ENCODE assay signal across 1 cellular context in the genomic region with DNA sequence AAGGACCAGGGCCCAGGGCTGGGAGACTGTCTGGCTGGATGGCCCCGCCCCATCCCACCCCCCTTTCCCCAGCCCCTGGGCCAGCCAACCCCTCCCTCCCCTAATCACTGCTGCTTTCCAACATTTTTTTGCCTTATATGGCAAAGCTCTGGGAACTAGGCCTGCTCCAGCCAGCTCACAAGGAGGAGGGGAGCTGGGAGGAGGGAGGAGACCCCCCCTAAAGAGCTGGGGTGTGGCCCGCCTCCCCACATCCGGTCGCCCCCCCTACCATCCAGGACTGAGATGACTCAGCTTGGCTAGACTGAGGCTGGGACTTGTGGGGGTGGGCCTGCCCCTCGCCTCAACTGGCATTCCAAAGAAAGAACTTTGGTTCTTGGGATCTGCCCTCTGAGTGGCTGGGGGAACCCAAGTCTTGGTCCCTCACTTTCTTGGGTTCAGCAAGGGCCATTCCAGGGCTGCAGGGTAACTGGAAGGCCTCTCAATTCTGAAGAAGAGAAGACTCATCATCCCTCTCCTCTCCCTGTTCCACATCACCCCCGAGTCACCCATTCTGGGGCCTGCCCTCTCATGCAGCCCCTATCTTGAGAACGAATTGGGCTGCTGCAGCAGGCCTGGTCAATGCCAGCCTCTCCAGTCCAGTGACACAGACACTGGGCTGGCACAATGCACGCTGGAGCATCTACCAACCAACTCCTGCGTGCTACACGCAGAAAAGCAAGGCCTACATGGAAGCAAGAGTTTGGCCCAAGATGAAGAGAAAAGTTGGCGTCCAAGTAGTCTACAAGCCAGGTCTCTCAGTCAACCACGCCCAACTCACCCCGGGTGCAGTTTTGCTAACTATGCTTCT.
TF ChIP-seq lines count a peak whose summit lies in the region.

No MANE protein-coding gene starts in this region.

TF ChIP-seq in HepG2, 621 proteins besides CTCF, POLR2A, EP300 and RAD21 (continues in another document):
- TF ChIP-seq RBM22 (optimal IDR thresholded peaks at IDR 0.05; ENCODE audit: low read length) = no peak
- TF ChIP-seq MTA3 (CRISPR knock-in tag; IDR thresholded peaks at IDR 0.05) = no peak
- TF ChIP-seq POGZ (CRISPR knock-in tag; IDR thresholded peaks at IDR 0.05) = no peak
- TF ChIP-seq ZNF124 (CRISPR knock-in tag; IDR thresholded peaks at IDR 0.05) = no peak
- TF ChIP-seq ZNF496 (CRISPR knock-in tag; IDR thresholded peaks at IDR 0.05; ENCODE audit: insufficient replicate concordance) = no peak
- TF ChIP-seq, protein P1, sequence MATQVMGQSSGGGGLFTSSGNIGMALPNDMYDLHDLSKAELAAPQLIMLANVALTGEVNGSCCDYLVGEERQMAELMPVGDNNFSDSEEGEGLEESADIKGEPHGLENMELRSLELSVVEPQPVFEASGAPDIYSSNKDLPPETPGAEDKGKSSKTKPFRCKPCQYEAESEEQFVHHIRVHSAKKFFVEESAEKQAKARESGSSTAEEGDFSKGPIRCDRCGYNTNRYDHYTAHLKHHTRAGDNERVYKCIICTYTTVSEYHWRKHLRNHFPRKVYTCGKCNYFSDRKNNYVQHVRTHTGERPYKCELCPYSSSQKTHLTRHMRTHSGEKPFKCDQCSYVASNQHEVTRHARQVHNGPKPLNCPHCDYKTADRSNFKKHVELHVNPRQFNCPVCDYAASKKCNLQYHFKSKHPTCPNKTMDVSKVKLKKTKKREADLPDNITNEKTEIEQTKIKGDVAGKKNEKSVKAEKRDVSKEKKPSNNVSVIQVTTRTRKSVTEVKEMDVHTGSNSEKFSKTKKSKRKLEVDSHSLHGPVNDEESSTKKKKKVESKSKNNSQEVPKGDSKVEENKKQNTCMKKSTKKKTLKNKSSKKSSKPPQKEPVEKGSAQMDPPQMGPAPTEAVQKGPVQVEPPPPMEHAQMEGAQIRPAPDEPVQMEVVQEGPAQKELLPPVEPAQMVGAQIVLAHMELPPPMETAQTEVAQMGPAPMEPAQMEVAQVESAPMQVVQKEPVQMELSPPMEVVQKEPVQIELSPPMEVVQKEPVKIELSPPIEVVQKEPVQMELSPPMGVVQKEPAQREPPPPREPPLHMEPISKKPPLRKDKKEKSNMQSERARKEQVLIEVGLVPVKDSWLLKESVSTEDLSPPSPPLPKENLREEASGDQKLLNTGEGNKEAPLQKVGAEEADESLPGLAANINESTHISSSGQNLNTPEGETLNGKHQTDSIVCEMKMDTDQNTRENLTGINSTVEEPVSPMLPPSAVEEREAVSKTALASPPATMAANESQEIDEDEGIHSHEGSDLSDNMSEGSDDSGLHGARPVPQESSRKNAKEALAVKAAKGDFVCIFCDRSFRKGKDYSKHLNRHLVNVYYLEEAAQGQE (IDR thresholded peaks at IDR 0.05; ENCODE audit: borderline replicate concordance in 1 of 2, low read depth in 1 of 2, low read length in 2 of 2) = no peak
- TF ChIP-seq GATAD2A (CRISPR knock-in tag; IDR thresholded peaks at IDR 0.05) = 0 out of 2 replicates have a peak, but pooled peaks have one; percentile 17
- peak; percentile 40; the same call in 1 of the 2 replicates for TF ChIP-seq ZFX (CRISPR knock-in tag; IDR thresholded peaks at IDR 0.05; ENCODE audit: low read depth)
- no peak for TF ChIP-seq NFYB (CRISPR knock-in tag; IDR thresholded peaks at IDR 0.05)
- TF ChIP-seq NFE2L1 (CRISPR knock-in tag; IDR thresholded peaks at IDR 0.05; ENCODE audit: borderline replicate concordance) = no peak
- no peak for TF ChIP-seq ZNF17 (CRISPR knock-in tag; IDR thresholded peaks at IDR 0.05)
- TF ChIP-seq SP2 (CRISPR knock-in tag; IDR thresholded peaks at IDR 0.05) = no peak
- TF ChIP-seq NFIB (CRISPR knock-in tag; IDR thresholded peaks at IDR 0.05; ENCODE audit: borderline replicate concordance) = no peak
- TF ChIP-seq SPEN (CRISPR knock-in tag; IDR thresholded peaks at IDR 0.05; ENCODE audit: low read depth) = 0 out of 2 replicates have a peak, but pooled peaks have one; percentile 24
- no peak for TF ChIP-seq ZNF331 (CRISPR knock-in tag; IDR thresholded peaks at IDR 0.05)
- peak; percentile 73; the same call in 1 of the 2 replicates for TF ChIP-seq ZNF263 (CRISPR knock-in tag; IDR thresholded peaks at IDR 0.05)
- peak; percentile 7; the same call in 1 of the 2 replicates for TF ChIP-seq KDM2A (CRISPR knock-in tag; IDR thresholded peaks at IDR 0.05; ENCODE audit: borderline replicate concordance, low read depth)
- TF ChIP-seq TARDBP (CRISPR knock-in tag; IDR thresholded peaks at IDR 0.05) = peak; percentile 48; the same call in 1 of the 2 replicates
- no peak for TF ChIP-seq MIXL1 (CRISPR knock-in tag; IDR thresholded peaks at IDR 0.05)
- TF ChIP-seq, protein P2, sequence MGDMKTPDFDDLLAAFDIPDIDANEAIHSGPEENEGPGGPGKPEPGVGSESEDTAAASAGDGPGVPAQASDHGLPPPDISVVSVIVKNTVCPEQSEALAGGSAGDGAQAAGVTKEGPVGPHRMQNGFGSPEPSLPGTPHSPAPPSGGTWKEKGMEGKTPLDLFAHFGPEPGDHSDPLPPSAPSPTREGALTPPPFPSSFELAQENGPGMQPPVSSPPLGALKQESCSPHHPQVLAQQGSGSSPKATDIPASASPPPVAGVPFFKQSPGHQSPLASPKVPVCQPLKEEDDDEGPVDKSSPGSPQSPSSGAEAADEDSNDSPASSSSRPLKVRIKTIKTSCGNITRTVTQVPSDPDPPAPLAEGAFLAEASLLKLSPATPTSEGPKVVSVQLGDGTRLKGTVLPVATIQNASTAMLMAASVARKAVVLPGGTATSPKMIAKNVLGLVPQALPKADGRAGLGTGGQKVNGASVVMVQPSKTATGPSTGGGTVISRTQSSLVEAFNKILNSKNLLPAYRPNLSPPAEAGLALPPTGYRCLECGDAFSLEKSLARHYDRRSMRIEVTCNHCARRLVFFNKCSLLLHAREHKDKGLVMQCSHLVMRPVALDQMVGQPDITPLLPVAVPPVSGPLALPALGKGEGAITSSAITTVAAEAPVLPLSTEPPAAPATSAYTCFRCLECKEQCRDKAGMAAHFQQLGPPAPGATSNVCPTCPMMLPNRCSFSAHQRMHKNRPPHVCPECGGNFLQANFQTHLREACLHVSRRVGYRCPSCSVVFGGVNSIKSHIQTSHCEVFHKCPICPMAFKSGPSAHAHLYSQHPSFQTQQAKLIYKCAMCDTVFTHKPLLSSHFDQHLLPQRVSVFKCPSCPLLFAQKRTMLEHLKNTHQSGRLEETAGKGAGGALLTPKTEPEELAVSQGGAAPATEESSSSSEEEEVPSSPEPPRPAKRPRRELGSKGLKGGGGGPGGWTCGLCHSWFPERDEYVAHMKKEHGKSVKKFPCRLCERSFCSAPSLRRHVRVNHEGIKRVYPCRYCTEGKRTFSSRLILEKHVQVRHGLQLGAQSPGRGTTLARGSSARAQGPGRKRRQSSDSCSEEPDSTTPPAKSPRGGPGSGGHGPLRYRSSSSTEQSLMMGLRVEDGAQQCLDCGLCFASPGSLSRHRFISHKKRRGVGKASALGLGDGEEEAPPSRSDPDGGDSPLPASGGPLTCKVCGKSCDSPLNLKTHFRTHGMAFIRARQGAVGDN (CRISPR knock-in tag; IDR thresholded peaks at IDR 0.05) = peak; percentile 58
- TF ChIP-seq, protein P3, sequence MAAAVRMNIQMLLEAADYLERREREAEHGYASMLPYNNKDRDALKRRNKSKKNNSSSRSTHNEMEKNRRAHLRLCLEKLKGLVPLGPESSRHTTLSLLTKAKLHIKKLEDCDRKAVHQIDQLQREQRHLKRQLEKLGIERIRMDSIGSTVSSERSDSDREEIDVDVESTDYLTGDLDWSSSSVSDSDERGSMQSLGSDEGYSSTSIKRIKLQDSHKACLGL (CRISPR knock-in tag; IDR thresholded peaks at IDR 0.05) = 0 out of 2 replicates have a peak, but pooled peaks have one; percentile 7
- TF ChIP-seq, protein P4, sequence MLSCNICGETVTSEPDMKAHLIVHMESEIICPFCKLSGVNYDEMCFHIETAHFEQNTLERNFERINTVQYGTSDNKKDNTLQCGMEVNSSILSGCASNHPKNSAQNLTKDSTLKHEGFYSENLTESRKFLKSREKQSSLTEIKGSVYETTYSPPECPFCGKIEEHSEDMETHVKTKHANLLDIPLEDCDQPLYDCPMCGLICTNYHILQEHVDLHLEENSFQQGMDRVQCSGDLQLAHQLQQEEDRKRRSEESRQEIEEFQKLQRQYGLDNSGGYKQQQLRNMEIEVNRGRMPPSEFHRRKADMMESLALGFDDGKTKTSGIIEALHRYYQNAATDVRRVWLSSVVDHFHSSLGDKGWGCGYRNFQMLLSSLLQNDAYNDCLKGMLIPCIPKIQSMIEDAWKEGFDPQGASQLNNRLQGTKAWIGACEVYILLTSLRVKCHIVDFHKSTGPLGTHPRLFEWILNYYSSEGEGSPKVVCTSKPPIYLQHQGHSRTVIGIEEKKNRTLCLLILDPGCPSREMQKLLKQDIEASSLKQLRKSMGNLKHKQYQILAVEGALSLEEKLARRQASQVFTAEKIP (CRISPR knock-in tag; IDR thresholded peaks at IDR 0.05; ENCODE audit: borderline replicate concordance) = no peak
- TF ChIP-seq PCBP1 (IDR thresholded peaks at IDR 0.05; ENCODE audit: borderline replicate concordance, low read depth, low read length) = no peak
- TF ChIP-seq NFE2L2 (IDR thresholded peaks at IDR 0.05; ENCODE audit: low read length) = no peak
- no peak for TF ChIP-seq ARNT (IDR thresholded peaks at IDR 0.05)
- TF ChIP-seq GATAD1 (CRISPR knock-in tag; IDR thresholded peaks at IDR 0.05) = no peak
- TF ChIP-seq MXI1 (IDR thresholded peaks at IDR 0.05; ENCODE audit: borderline replicate concordance, low read depth, low read length) = peak; percentile 36; the same call in 1 of the 3 replicates
- no peak for TF ChIP-seq DNMT1 (CRISPR knock-in tag; IDR thresholded peaks at IDR 0.05)
- peak; percentile 99 for TF ChIP-seq SRF (IDR thresholded peaks at IDR 0.05; ENCODE audit: low read depth, low read length)
- peak; percentile 88 for TF ChIP-seq FOSL2 (CRISPR knock-in tag; IDR thresholded peaks at IDR 0.05)
- TF ChIP-seq FOSL1 (CRISPR knock-in tag; IDR thresholded peaks at IDR 0.05; ENCODE audit: borderline replicate concordance) = no peak
- no peak; the same call in 1 of the 2 replicates for TF ChIP-seq RARA (CRISPR knock-in tag; IDR thresholded peaks at IDR 0.05)
- TF ChIP-seq HCFC1 (IDR thresholded peaks at IDR 0.05; ENCODE audit: low read depth, low read length) = no peak
- no peak for TF ChIP-seq KMT2B (CRISPR knock-in tag; IDR thresholded peaks at IDR 0.05)
- peak; percentile 41; the same call in 1 of the 2 replicates for TF ChIP-seq MAZ (IDR thresholded peaks at IDR 0.05; ENCODE audit: borderline replicate concordance, low read depth, low read length)
- no peak for TF ChIP-seq MAZ (CRISPR knock-in tag; IDR thresholded peaks at IDR 0.05; ENCODE audit: low read depth)
- no peak for TF ChIP-seq ZKSCAN5 (CRISPR knock-in tag; IDR thresholded peaks at IDR 0.05)
- peak; percentile 54; the same call in 1 of the 2 replicates for TF ChIP-seq SAP130 (CRISPR knock-in tag; IDR thresholded peaks at IDR 0.05; ENCODE audit: low read depth)
- TF ChIP-seq, protein P5, sequence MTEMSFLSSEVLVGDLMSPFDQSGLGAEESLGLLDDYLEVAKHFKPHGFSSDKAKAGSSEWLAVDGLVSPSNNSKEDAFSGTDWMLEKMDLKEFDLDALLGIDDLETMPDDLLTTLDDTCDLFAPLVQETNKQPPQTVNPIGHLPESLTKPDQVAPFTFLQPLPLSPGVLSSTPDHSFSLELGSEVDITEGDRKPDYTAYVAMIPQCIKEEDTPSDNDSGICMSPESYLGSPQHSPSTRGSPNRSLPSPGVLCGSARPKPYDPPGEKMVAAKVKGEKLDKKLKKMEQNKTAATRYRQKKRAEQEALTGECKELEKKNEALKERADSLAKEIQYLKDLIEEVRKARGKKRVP (CRISPR knock-in tag; IDR thresholded peaks at IDR 0.05) = no peak
- no peak for TF ChIP-seq GABPA (IDR thresholded peaks at IDR 0.05; ENCODE audit: low read depth, low read length)
- peak; percentile 84 for TF ChIP-seq GABPA (CRISPR knock-in tag; IDR thresholded peaks at IDR 0.05; ENCODE audit: low read depth)
- no peak for TF ChIP-seq SRSF9 (IDR thresholded peaks at IDR 0.05; ENCODE audit: borderline replicate concordance, insufficient read depth, low read depth, low read length, poor library complexity, severe bottlenecking)
- TF ChIP-seq, protein P6, sequence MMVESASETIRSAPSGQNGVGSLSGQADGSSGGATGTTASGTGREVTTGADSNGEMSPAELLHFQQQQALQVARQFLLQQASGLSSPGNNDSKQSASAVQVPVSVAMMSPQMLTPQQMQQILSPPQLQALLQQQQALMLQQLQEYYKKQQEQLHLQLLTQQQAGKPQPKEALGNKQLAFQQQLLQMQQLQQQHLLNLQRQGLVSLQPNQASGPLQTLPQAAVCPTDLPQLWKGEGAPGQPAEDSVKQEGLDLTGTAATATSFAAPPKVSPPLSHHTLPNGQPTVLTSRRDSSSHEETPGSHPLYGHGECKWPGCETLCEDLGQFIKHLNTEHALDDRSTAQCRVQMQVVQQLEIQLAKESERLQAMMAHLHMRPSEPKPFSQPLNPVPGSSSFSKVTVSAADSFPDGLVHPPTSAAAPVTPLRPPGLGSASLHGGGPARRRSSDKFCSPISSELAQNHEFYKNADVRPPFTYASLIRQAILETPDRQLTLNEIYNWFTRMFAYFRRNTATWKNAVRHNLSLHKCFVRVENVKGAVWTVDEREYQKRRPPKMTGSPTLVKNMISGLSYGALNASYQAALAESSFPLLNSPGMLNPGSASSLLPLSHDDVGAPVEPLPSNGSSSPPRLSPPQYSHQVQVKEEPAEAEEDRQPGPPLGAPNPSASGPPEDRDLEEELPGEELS (CRISPR knock-in tag; IDR thresholded peaks at IDR 0.05) = 0 out of 2 replicates have a peak, but pooled peaks have one; percentile 9
- TF ChIP-seq, protein P7, sequence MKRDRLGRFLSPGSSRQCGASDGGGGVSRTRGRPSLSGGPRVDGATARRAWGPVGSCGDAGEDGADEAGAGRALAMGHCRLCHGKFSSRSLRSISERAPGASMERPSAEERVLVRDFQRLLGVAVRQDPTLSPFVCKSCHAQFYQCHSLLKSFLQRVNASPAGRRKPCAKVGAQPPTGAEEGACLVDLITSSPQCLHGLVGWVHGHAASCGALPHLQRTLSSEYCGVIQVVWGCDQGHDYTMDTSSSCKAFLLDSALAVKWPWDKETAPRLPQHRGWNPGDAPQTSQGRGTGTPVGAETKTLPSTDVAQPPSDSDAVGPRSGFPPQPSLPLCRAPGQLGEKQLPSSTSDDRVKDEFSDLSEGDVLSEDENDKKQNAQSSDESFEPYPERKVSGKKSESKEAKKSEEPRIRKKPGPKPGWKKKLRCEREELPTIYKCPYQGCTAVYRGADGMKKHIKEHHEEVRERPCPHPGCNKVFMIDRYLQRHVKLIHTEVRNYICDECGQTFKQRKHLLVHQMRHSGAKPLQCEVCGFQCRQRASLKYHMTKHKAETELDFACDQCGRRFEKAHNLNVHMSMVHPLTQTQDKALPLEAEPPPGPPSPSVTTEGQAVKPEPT (CRISPR knock-in tag; IDR thresholded peaks at IDR 0.05; ENCODE audit: low read depth) = no peak
